ENCODE assay signal across 22 cellular contexts in genomic region chr3:39962566-39962965, GRCh38.
DNase-seq lines count a peak whose midpoint lies in the region; ATAC-seq and FAIRE-seq lines count a peak whose summit lies in the region.
"Had no signal": no experiment of that assay in that cellular context is flagged by ENCODE, and none has a peak within 500 bp of the region (broad histone marks: within the 10 kb centered on the region; RNA-seq: fewer than 3 reads in every experiment).

No MANE protein-coding gene starts in this region.

- ATAC-seq in left cardiac atrium, result peak; percentile 72 to 85
- ATAC-seq: activated CD8-positive, alpha-beta T cell treated with anti-CD3 and anti-CD28 coated beads for 36 hours; activated T-cell treated with anti-CD3 and anti-CD28 coated beads, Interleukin-2, amount 50 U/mL, for 4 hours; mucosa of descending colon had no signal

- H3K27ac ChIP-seq in cingulate gyrus (ENCODE audit: low read depth, low read length) (peak overlapping the region; percentile 67), subcutaneous abdominal adipose tissue (ENCODE audit: low read depth, low read length) (peak overlapping the region; percentile 12)
- H3K27ac ChIP-seq: neutrophil, SJSA1 had no signal

- FAIRE-seq in frontal cortex (lab: Jason Lieb, UNC), result no peak

- H3K36me3 ChIP-seq in subcutaneous abdominal adipose tissue (ENCODE audit: control insufficient read depth in 5 of 5, insufficient read depth in 5 of 5, low read length in 5 of 5), result no peaks in the 10 kb centered on the region
- H3K36me3 ChIP-seq: HAP-1, neutrophil, SJSA1 had no signal

- intact Hi-C loops in left cardiac atrium (cut with DNase I), result no loop called here

- H3K4me1 ChIP-seq in subcutaneous abdominal adipose tissue (ENCODE audit: control insufficient read depth in 5 of 5, insufficient read depth in 5 of 5, low read length in 5 of 5), result peaks cover 2 to 54% (median 45%) of the 10 kb centered on the region in 5 donors
- H3K4me1 ChIP-seq: HAP-1, SJSA1 had no signal

- DNase-seq in GM04503 (ENCODE audit: low read depth) (peak; percentile 28), left cardiac atrium (no peak), RKO (ENCODE audit: low spot score) (no peak), frontal cortex (ENCODE audit: low spot score in 2 of 2) (no peak), epidermal melanocyte (ENCODE audit: insufficient read length, low spot score) (no peak), DMS 273 (lab: John Stamatoyannopoulos, UW; ENCODE audit: unreplicated experiment) (no peak)
- DNase-seq: activated B cell treated with CpG ODN at 0.5 μM for 24 hours; activated CD8-positive, alpha-beta T cell treated with anti-CD3 and anti-CD28 coated beads for 36 hours; activated naive CD4-positive, alpha-beta T cell treated with anti-CD3 and anti-CD28 coated beads, Interleukin-2, amount 50 U/mL, for 16 hours; activated T-cell treated with anti-CD3 and anti-CD28 coated beads, Interleukin-2, amount 50 U/mL, for 4 hours; KBM-7; kidney glomerular epithelial cell; mucosa of descending colon; NCI-H1048; NCI-H526 treated with DMSO at 0.1 percent for 48 hours; OCI-M1; stimulated activated naive CD4-positive, alpha-beta T cell had no signal

- H3K9ac ChIP-seq in subcutaneous abdominal adipose tissue (ENCODE audit: low read length in 5 of 5), result peak overlapping the region in 1 of 5 donors; percentile 13

- H3K9me3 ChIP-seq in subcutaneous abdominal adipose tissue (ENCODE audit: control insufficient read depth in 5 of 5, low read length in 5 of 5), result no peaks in the 10 kb centered on the region
- H3K9me3 ChIP-seq: HAP-1, mucosa of descending colon, neutrophil, SJSA1 had no signal

- H3K27me3 ChIP-seq in subcutaneous abdominal adipose tissue (ENCODE audit: control insufficient read depth in 5 of 5, insufficient read depth in 4 of 5, low read length in 5 of 5), result no peaks in the 10 kb centered on the region
- H3K27me3 ChIP-seq: SJSA1 had no signal

- H3K4me3 ChIP-seq in subcutaneous abdominal adipose tissue (ENCODE audit: low read depth in 1 of 5, low read length in 5 of 5), result peak overlapping the region in 1 of 5 donors; percentile 45
- H3K4me3 ChIP-seq: HAP-1, mucosa of descending colon, SJSA1 had no signal
